In the genomic region with DNA sequence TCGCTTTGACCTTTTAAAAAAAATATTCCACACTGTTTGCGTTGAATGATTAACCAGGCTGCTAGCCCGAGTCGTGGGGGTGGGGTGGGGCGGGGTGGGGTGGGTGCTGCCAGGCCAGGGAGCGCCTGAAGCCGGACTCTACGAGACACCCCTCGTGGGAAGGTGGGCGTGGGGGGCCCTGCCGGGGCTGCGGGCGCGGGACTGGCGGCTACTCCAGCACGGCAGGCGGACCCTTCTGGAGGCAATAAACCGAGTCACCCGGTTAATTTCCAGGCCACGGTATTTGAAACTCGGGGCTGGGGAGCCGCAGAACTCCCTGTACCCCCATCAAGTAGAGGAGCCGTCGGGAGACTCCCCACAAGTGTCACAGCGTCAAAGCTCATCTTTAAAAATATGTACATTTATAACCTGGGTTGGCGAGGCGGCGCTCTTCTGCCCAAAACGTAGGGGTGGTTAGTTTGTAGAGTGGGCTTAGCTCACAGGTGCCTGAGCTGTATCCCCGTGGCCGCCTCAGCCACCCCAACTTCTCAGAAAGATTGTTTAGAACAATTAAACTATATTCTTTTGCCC, we compare ENCODE assay signal across 8 cellular contexts. TPM values are rescaled to one million over a fixed set of nuclear protein-coding genes. Genes with fewer than 3 reads are reported as not detected.
A peak's percentile ranks its signal among the peaks of the same experiment; 100 is the strongest.
DNase-seq lines count a peak whose midpoint lies in the region; ATAC-seq and TF ChIP-seq lines count a peak whose summit lies in the region.

No MANE protein-coding gene starts in this region.

- H3K9ac ChIP-seq in KMS-11, result peak overlapping the region; percentile 84; the same call in 1 of the 2 replicates
- peak overlapping the region; percentile 73 for H3K9ac ChIP-seq in endodermal cell (ENCODE audit: extremely low read depth, low read length, poor library complexity, severe bottlenecking)

- TF ChIP-seq CTCF in KMS-11 (conservative IDR thresholded peaks at IDR 0.05; ENCODE audit: low read depth, low read length) (0 out of 2 replicates have a peak, but pooled peaks have one; percentile 23), endodermal cell (conservative IDR thresholded peaks at IDR 0.05) (no peak)

- H3K27ac ChIP-seq in KMS-11, result peak overlapping the region; percentile 6; the same call in 1 of the 2 replicates
- no peak overlapping the region for H3K27ac ChIP-seq in endodermal cell (ENCODE audit: low read depth, low read length)
- no peak overlapping the region for H3K27ac ChIP-seq in aorta (ENCODE audit: low read depth in 1 of 2, low read length in 2 of 2)

- peaks cover 20% of the 10 kb centered on the region for H3K36me3 Mint-ChIP-seq in activated CD4-positive, alpha-beta memory T cell treated with anti-CD3 and anti-CD28 coated beads, Interleukin-2, amount 10 ng/mL, durations not matched to agents 7 days and 5 days (ENCODE audit: low read depth)
- H3K36me3 Mint-ChIP-seq in endodermal cell (ENCODE audit: low read depth), result peaks cover 3% of the 10 kb centered on the region
- H3K36me3 Mint-ChIP-seq in natural killer cell treated with Interleukin-12 subunit alpha and Interleukin-12 subunit beta and Interleukin-15 and Interleukin-18, amount 100 ng/mL, for 72 hours, result no peaks in the 10 kb centered on the region

- H3K36me3 ChIP-seq in KMS-11 (ENCODE audit: insufficient read depth) (no peaks in the 10 kb centered on the region), endodermal cell (ENCODE audit: control insufficient read depth, insufficient read depth, low read length) (peaks cover 23% of the 10 kb centered on the region), aorta (ENCODE audit: control insufficient read depth in 1 of 2, insufficient read depth in 2 of 2, low read length in 1 of 2) (no peaks in the 10 kb centered on the region)

- H3K27me3 Mint-ChIP-seq in activated CD4-positive, alpha-beta memory T cell treated with anti-CD3 and anti-CD28 coated beads, Interleukin-2, amount 10 ng/mL, durations not matched to agents 7 days and 5 days, result peaks cover 2% of the 10 kb centered on the region
- H3K27me3 Mint-ChIP-seq in endodermal cell (ENCODE audit: insufficient read depth), result no peaks in the 10 kb centered on the region
- no peaks in the 10 kb centered on the region for H3K27me3 Mint-ChIP-seq in natural killer cell treated with Interleukin-12 subunit alpha and Interleukin-12 subunit beta and Interleukin-15 and Interleukin-18, amount 100 ng/mL, for 72 hours

- H3K4me1 ChIP-seq in KMS-11 (ENCODE audit: low read depth, poor library complexity, severe bottlenecking) (peaks cover 43% of the 10 kb centered on the region), endodermal cell (ENCODE audit: control insufficient read depth, insufficient read depth, low read length) (peaks cover 10% of the 10 kb centered on the region), aorta (ENCODE audit: control insufficient read depth in 1 of 2, insufficient read depth in 2 of 2, low read length in 2 of 2) (no peaks in the 10 kb centered on the region)

- 0% methylated on average over 31 of the region's 31 CpGs; no CpG with 5 or more reads in 1 of the 2 experiments for WGBS in endodermal cell (ENCODE audit: insufficient coverage in 1 of 2, insufficient read length in 1 of 2), 2 experiments
- WGBS in aorta, 2 donors, result 0 to 1% methylated on average over 30 to 31 of the region's 31 CpGs

- POLR2A ChIA-PET in activated CD4-positive, alpha-beta memory T cell treated with anti-CD3 and anti-CD28 coated beads, Interleukin-2, amount 10 ng/mL, durations not matched to agents 7 days and 5 days (lab: Charles Lee), result interaction anchor here (0.7 to 2.5 kb wide), 6 partner anchors 21 to 1392 kb away, joined by 3 to 9 read pairs (median 4); a partner anchor contains a TSS

- H3K9me3 ChIP-seq in endodermal cell (ENCODE audit: control insufficient read depth, low read length), result no peaks in the 10 kb centered on the region
- no peaks in the 10 kb centered on the region for H3K9me3 ChIP-seq in aorta (ENCODE audit: control insufficient read depth, low read length)

- ATAC-seq in natural killer cell treated with Interleukin-12 subunit alpha and Interleukin-12 subunit beta and Interleukin-15 and Interleukin-18, amount 100 ng/mL, for 72 hours, result no peak
- ATAC-seq in aorta (ENCODE audit: low FRiP score), result no peak
- ATAC-seq in GM18502 (IDR thresholded peaks at IDR 0.05; ENCODE audit: poor library complexity, unreplicated experiment), result no peak

- intact Hi-C loops in aorta (cut with DNase I), result loop anchor here (5.0 to 10.0 kb wide), 3 partner anchors 185 to 282 kb away; no protein-coding TSS in a partner anchor

- H3K27ac Mint-ChIP-seq in activated CD4-positive, alpha-beta memory T cell treated with anti-CD3 and anti-CD28 coated beads, Interleukin-2, amount 10 ng/mL, durations not matched to agents 7 days and 5 days, result peak overlapping the region; percentile 91
- peak overlapping the region; percentile 85 for H3K27ac Mint-ChIP-seq in endodermal cell
- peak overlapping the region; percentile 77 to 88 for H3K27ac Mint-ChIP-seq in natural killer cell treated with Interleukin-12 subunit alpha and Interleukin-12 subunit beta and Interleukin-15 and Interleukin-18, amount 100 ng/mL, for 72 hours

- peak overlapping the region; percentile 88; the same call in 1 of the 2 replicates for H2AFZ ChIP-seq in KMS-11 (ENCODE audit: low read depth)

- peak overlapping the region; percentile 93 for H3K4me3 ChIP-seq in KMS-11 (IDR thresholded peaks at IDR 0.05; ENCODE audit: insufficient read depth, low read depth, low read length)
- H3K4me3 ChIP-seq in endodermal cell (ENCODE audit: low read length), result peak overlapping the region; percentile 93
- peak overlapping the region; percentile 79 to 89 for H3K4me3 ChIP-seq in aorta (ENCODE audit: low read length in 2 of 2)

- peak; percentile 23 for DNase-seq in ELR (ENCODE audit: low read depth)
- peak; percentile 49 for DNase-seq in activated CD4-positive, alpha-beta memory T cell treated with anti-CD3 and anti-CD28 coated beads, Interleukin-2, amount 10 ng/mL, durations not matched to agents 7 days and 5 days
- peak; percentile 62 for DNase-seq in endodermal cell
- peak; percentile 55 for DNase-seq in natural killer cell treated with Interleukin-12 subunit alpha and Interleukin-12 subunit beta and Interleukin-15 and Interleukin-18, amount 100 ng/mL, for 72 hours (ENCODE audit: low spot score)
- peak in 1 of 2 donors; percentile 82 for DNase-seq in aorta
- DNase-seq in NCI-H526 treated with DMSO at 0.1 percent for 48 hours (lab: John Stamatoyannopoulos, UW), result no peak

- peaks cover 44% of the 10 kb centered on the region for H3K4me1 Mint-ChIP-seq in activated CD4-positive, alpha-beta memory T cell treated with anti-CD3 and anti-CD28 coated beads, Interleukin-2, amount 10 ng/mL, durations not matched to agents 7 days and 5 days
- peaks cover 48% of the 10 kb centered on the region for H3K4me1 Mint-ChIP-seq in endodermal cell
- H3K4me1 Mint-ChIP-seq in natural killer cell treated with Interleukin-12 subunit alpha and Interleukin-12 subunit beta and Interleukin-15 and Interleukin-18, amount 100 ng/mL, for 72 hours (ENCODE audit: low read depth in 2 of 2), result peaks cover 39 to 45% of the 10 kb centered on the region in 2 donors

- peaks cover 42% of the 10 kb centered on the region for H4K20me1 ChIP-seq in KMS-11 (ENCODE audit: insufficient read depth)

- H3K4me3 Mint-ChIP-seq in activated CD4-positive, alpha-beta memory T cell treated with anti-CD3 and anti-CD28 coated beads, Interleukin-2, amount 10 ng/mL, durations not matched to agents 7 days and 5 days, result peak overlapping the region; percentile 81
- peak overlapping the region; percentile 92 for H3K4me3 Mint-ChIP-seq in endodermal cell
- H3K4me3 Mint-ChIP-seq in natural killer cell treated with Interleukin-12 subunit alpha and Interleukin-12 subunit beta and Interleukin-15 and Interleukin-18, amount 100 ng/mL, for 72 hours, result peak overlapping the region; percentile 90

- H3K27me3 ChIP-seq in KMS-11 (ENCODE audit: insufficient read depth, low read depth) (no peaks in the 10 kb centered on the region), endodermal cell (ENCODE audit: control insufficient read depth, insufficient read depth, low read length, poor library complexity, severe bottlenecking) (no peaks in the 10 kb centered on the region), aorta (ENCODE audit: control insufficient read depth in 1 of 2, insufficient read depth in 2 of 2, low read length in 1 of 2) (no peaks in the 10 kb centered on the region)

- no peaks in the 10 kb centered on the region for H3K9me3 Mint-ChIP-seq in activated CD4-positive, alpha-beta memory T cell treated with anti-CD3 and anti-CD28 coated beads, Interleukin-2, amount 10 ng/mL, durations not matched to agents 7 days and 5 days
- H3K9me3 Mint-ChIP-seq in endodermal cell, result no peaks in the 10 kb centered on the region
- no peaks in the 10 kb centered on the region for H3K9me3 Mint-ChIP-seq in natural killer cell treated with Interleukin-12 subunit alpha and Interleukin-12 subunit beta and Interleukin-15 and Interleukin-18, amount 100 ng/mL, for 72 hours

- CTCF ChIA-PET in activated CD4-positive, alpha-beta memory T cell treated with anti-CD3 and anti-CD28 coated beads, Interleukin-2, amount 10 ng/mL, durations not matched to agents 7 days and 5 days (lab: Charles Lee), result no interaction called here

- peak overlapping the region; percentile 89 for H3K4me2 ChIP-seq in KMS-11

- H3K79me2 ChIP-seq in KMS-11 (ENCODE audit: insufficient read depth, low read depth), result peaks cover 54% of the 10 kb centered on the region

RNA-seq across cellular contexts. Expression of a gene that starts 1.2 kb away (rescaled TPM):
- total RNA-seq in activated CD4-positive, alpha-beta memory T cell treated with anti-CD3 and anti-CD28 coated beads, Interleukin-2, amount 10 ng/mL, durations not matched to agents 7 days and 5 days, result 10 to 100 TPM; 28.3 to 29.1 TPM
- total RNA-seq in endodermal cell, result 10 to 100 TPM; 38.7 to 59.2 TPM
- polyA plus RNA-seq in endodermal cell (2013, experiment 1 of 2), result 19.3 TPM
- 21.8 TPM for polyA plus RNA-seq in endodermal cell (2013, experiment 2 of 2)
- total RNA-seq in natural killer cell treated with Interleukin-12 subunit alpha and Interleukin-12 subunit beta and Interleukin-15 and Interleukin-18, amount 100 ng/mL, for 72 hours, result 10 to 100 TPM; 29.8 to 31.0 TPM
- total RNA-seq in aorta, result 10 to 100 TPM; 16.4 to 26.0 TPM
- 10 to 100 TPM; 17.0 to 29.1 TPM for polyA plus RNA-seq in aorta
